18 cellular contexts compared by ENCODE assay signal in genomic region chr9:7115606-7116005, GRCh38.
"Had no signal": no experiment of that assay in that cellular context is flagged by ENCODE, and none has a peak within 500 bp of the region (broad histone marks: within the 10 kb centered on the region; RNA-seq: fewer than 3 reads in every experiment).

No MANE protein-coding gene starts in this region.

- H3K27me3 ChIP-seq: brain microvascular endothelial cell, foreskin keratinocyte, left lung, sigmoid colon, tibial nerve had no signal

- DNase-seq: activated CD4-positive, alpha-beta T cell treated with anti-CD3 and anti-CD28 coated beads for 1 hour; activated CD4-positive, alpha-beta T cell treated with anti-CD3 and anti-CD28 coated beads, Interleukin-2, amount 50 U/mL, for 48 hours; activated CD8-positive, alpha-beta memory T cell treated with anti-CD3 and anti-CD28 coated beads, Interleukin-2, amount 10 ng/mL, durations not matched to agents 7 days and 5 days; activated effector memory CD4-positive, alpha-beta T cell treated with anti-CD3 and anti-CD28 coated beads, Interleukin-2, amount 50 U/mL, for 16 hours; activated T-cell treated with anti-CD3 and anti-CD28 coated beads, Interleukin-2, amount 50 U/mL, for 4 hours; brain microvascular endothelial cell; dermis blood vessel endothelial cell; endodermal cell; foreskin keratinocyte; left lung; sigmoid colon; stimulated activated CD4-positive, alpha-beta T cell treated with anti-CD3 and anti-CD28 coated beads, Interleukin-2, amount 100 ng/mL, for 24 hours; stimulated activated naive B cell treated with anti-CD40 and anti-IgM and Interleukin-4, amounts not matched to agents 10 μg/mL and 1 μg/mL and 100 μg/mL, for 72 hours had no signal

- H3K27ac Mint-ChIP-seq: activated CD8-positive, alpha-beta memory T cell treated with anti-CD3 and anti-CD28 coated beads, Interleukin-2, amount 10 ng/mL, durations not matched to agents 7 days and 5 days; activated naive CD8-positive, alpha-beta T cell; endodermal cell; T-helper 2 cell treated with Interferon-gamma antibody and Interleukin-4, amounts not matched to agents 5 μg/mL and 100 μg/mL, for 36 hours had no signal

- H3K27me3 Mint-ChIP-seq: activated CD8-positive, alpha-beta memory T cell treated with anti-CD3 and anti-CD28 coated beads, Interleukin-2, amount 10 ng/mL, durations not matched to agents 7 days and 5 days; activated naive CD8-positive, alpha-beta T cell; stimulated activated naive B cell treated with anti-CD40 and anti-IgM and Interleukin-4, amounts not matched to agents 10 μg/mL and 1 μg/mL and 100 μg/mL, for 72 hours had no signal

- FAIRE-seq: keratinocyte had no signal

- H3K27ac ChIP-seq: brain microvascular endothelial cell, foreskin keratinocyte, left lung, sigmoid colon, tibial nerve had no signal

- H3K36me3 ChIP-seq: brain microvascular endothelial cell, sigmoid colon had no signal

- H3K4me1 Mint-ChIP-seq: neural crest cell had no signal

- H3K9me3 Mint-ChIP-seq: activated T-cell treated with anti-CD3 and anti-CD28 coated beads, Interleukin-2, amount 50 U/mL, for 4 hours; endodermal cell; neural crest cell; stimulated activated naive B cell treated with anti-CD40 and anti-IgM and Interleukin-4, amounts not matched to agents 10 μg/mL and 1 μg/mL and 100 μg/mL, for 72 hours; T-helper 2 cell treated with Interferon-gamma antibody and Interleukin-4, amounts not matched to agents 5 μg/mL and 100 μg/mL, for 36 hours had no signal

- H3K9me3 ChIP-seq: left lung, sigmoid colon, tibial nerve had no signal

- H3K4me3 ChIP-seq: left lung, sigmoid colon, tibial nerve had no signal

- H3K4me3 Mint-ChIP-seq: activated CD8-positive, alpha-beta memory T cell treated with anti-CD3 and anti-CD28 coated beads, Interleukin-2, amount 10 ng/mL, durations not matched to agents 7 days and 5 days; activated naive CD8-positive, alpha-beta T cell; activated T-cell treated with anti-CD3 and anti-CD28 coated beads, Interleukin-2, amount 50 U/mL, for 4 hours; endodermal cell; neural crest cell; stimulated activated naive B cell treated with anti-CD40 and anti-IgM and Interleukin-4, amounts not matched to agents 10 μg/mL and 1 μg/mL and 100 μg/mL, for 72 hours; T-helper 2 cell treated with Interferon-gamma antibody and Interleukin-4, amounts not matched to agents 5 μg/mL and 100 μg/mL, for 36 hours had no signal

- ATAC-seq: activated CD8-positive, alpha-beta memory T cell treated with anti-CD3 and anti-CD28 coated beads, Interleukin-2, amount 10 ng/mL, durations not matched to agents 7 days and 5 days; activated T-cell treated with anti-CD3 and anti-CD28 coated beads, Interleukin-2, amount 50 U/mL, for 4 hours; foreskin keratinocyte; left lung; stimulated activated naive B cell treated with anti-CD40 and anti-IgM and Interleukin-4, amounts not matched to agents 10 μg/mL and 1 μg/mL and 100 μg/mL, for 72 hours had no signal

- H3K4me1 ChIP-seq: left lung, sigmoid colon, tibial nerve had no signal
